1 cellular context compared by ENCODE assay signal in the genomic region with DNA sequence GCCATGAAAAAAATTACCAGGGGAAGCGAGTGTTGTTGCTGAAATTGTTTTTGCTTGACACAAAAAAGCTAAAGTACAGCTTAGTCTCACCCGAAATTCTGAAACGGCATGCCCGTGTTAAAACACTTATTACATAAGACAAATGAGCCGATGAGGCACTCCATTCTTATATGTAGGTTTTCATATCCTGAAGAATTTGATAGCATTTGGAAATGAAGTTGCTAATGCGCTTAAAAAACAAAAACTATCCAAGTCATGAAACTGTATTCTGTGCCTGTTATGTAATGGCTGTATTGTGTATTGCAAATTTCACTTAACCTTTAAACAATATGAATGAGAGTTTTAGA.
TF ChIP-seq lines count a peak whose summit lies in the region.

No MANE protein-coding gene starts in this region.

TF ChIP-seq in WTC11, 78 proteins besides CTCF, POLR2A, EP300 and RAD21 (continued from another document):
- TF ChIP-seq AR (CRISPR knock-in tag; IDR thresholded peaks at IDR 0.05) (no peak), JUN (CRISPR knock-in tag; IDR thresholded peaks at IDR 0.05) (no peak)
- TF ChIP-seq, protein P1, sequence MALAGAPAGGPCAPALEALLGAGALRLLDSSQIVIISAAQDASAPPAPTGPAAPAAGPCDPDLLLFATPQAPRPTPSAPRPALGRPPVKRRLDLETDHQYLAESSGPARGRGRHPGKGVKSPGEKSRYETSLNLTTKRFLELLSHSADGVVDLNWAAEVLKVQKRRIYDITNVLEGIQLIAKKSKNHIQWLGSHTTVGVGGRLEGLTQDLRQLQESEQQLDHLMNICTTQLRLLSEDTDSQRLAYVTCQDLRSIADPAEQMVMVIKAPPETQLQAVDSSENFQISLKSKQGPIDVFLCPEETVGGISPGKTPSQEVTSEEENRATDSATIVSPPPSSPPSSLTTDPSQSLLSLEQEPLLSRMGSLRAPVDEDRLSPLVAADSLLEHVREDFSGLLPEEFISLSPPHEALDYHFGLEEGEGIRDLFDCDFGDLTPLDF (CRISPR knock-in tag; IDR thresholded peaks at IDR 0.05): no peak
